Comparison of ENCODE assay signal across 16 cellular contexts in the genomic region with DNA sequence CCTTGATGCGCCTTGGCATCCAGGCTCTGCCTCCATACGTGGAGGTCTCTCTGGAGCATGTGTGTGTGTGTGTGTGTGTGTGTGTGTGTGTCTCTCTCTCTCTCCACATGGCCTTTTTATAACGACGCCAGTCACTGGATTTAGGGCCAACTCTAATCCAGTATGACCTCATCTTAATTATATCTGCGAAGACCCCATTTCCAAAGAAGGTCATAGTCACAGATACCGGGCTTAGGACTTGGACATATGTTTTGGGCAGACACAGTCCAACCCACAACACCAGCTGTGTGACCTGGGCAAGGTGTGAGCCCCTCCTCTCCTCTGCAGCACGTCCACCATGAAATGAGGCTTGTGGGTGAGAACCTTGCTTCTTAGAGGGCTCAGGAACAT.
"Had no signal": no experiment of that assay in that cellular context is flagged by ENCODE, and none has a peak within 500 bp of the region (broad histone marks: within the 10 kb centered on the region; RNA-seq: fewer than 3 reads in every experiment).

No MANE protein-coding gene starts in this region.

- H3K4me1 ChIP-seq: uterus had no signal

- H2AFZ ChIP-seq: neural progenitor cell had no signal

- ATAC-seq: heart left ventricle; left colon; lower lobe of right lung; stimulated activated memory B cell treated with anti-CD40 and anti-IgM and Interleukin-4, amounts not matched to agents 10 μg/mL and 1 μg/mL and 100 μg/mL, for 72 hours had no signal

- H3K27ac ChIP-seq: brain microvascular endothelial cell, heart left ventricle, lower lobe of right lung, neural progenitor cell, thyroid gland, uterus had no signal

- H3K27me3 Mint-ChIP-seq: activated naive CD8-positive, alpha-beta T cell treated with anti-CD3 and anti-CD28 coated beads for 36 hours; stimulated activated memory B cell treated with anti-CD40 and anti-IgM and Interleukin-4, amounts not matched to agents 10 μg/mL and 1 μg/mL and 100 μg/mL, for 72 hours had no signal

- H3K36me3 ChIP-seq: brain microvascular endothelial cell, neural progenitor cell, thyroid gland, uterus had no signal

- H3K4me2 ChIP-seq: neural progenitor cell had no signal

- H3K27me3 ChIP-seq: brain microvascular endothelial cell, heart left ventricle, neural progenitor cell, thyroid gland, uterus had no signal

- H3K27ac Mint-ChIP-seq: activated naive CD8-positive, alpha-beta T cell treated with anti-CD3 and anti-CD28 coated beads for 36 hours; endodermal cell; stimulated activated memory B cell treated with anti-CD40 and anti-IgM and Interleukin-4, amounts not matched to agents 10 μg/mL and 1 μg/mL and 100 μg/mL, for 72 hours had no signal

- H3K4me3 ChIP-seq: heart left ventricle, lower lobe of right lung, neural progenitor cell, thyroid gland, uterus had no signal

- H3K9me3 ChIP-seq: heart left ventricle, lower lobe of right lung, thyroid gland, uterus had no signal

- H3K4me3 Mint-ChIP-seq: activated naive CD8-positive, alpha-beta T cell treated with anti-CD3 and anti-CD28 coated beads for 36 hours; endodermal cell; mesothelial cell of epicardium; neural progenitor cell; stimulated activated memory B cell treated with anti-CD40 and anti-IgM and Interleukin-4, amounts not matched to agents 10 μg/mL and 1 μg/mL and 100 μg/mL, for 72 hours had no signal

- H3K9me3 Mint-ChIP-seq: activated naive CD8-positive, alpha-beta T cell treated with anti-CD3 and anti-CD28 coated beads for 36 hours; endodermal cell; neural progenitor cell; stimulated activated memory B cell treated with anti-CD40 and anti-IgM and Interleukin-4, amounts not matched to agents 10 μg/mL and 1 μg/mL and 100 μg/mL, for 72 hours had no signal

- DNase-seq: activated CD4-positive, alpha-beta T cell treated with anti-CD3 and anti-CD28 coated beads for 48 hours; activated CD8-positive, alpha-beta memory T cell treated with anti-CD3 and anti-CD28 coated beads for 24 hours; activated naive CD8-positive, alpha-beta T cell treated with anti-CD3 and anti-CD28 coated beads for 36 hours; brain microvascular endothelial cell; dermis blood vessel endothelial cell; left colon; lower lobe of right lung; T-helper 2 cell; thyroid gland; uterus had no signal

- H3K36me3 Mint-ChIP-seq: activated naive CD8-positive, alpha-beta T cell treated with anti-CD3 and anti-CD28 coated beads for 36 hours had no signal

- FAIRE-seq: frontal cortex had no signal

- H3K9ac ChIP-seq: neural progenitor cell had no signal
